Comparison of ENCODE assay signal across 1 cellular context in genomic region chr2:129201636-129202035, GRCh38.
TF ChIP-seq lines count a peak whose summit lies in the region.

No MANE protein-coding gene starts in this region.

TF ChIP-seq in GM23338, 12 proteins besides CTCF, POLR2A, EP300 and RAD21 (continued from another document):
- TF ChIP-seq, protein P1, sequence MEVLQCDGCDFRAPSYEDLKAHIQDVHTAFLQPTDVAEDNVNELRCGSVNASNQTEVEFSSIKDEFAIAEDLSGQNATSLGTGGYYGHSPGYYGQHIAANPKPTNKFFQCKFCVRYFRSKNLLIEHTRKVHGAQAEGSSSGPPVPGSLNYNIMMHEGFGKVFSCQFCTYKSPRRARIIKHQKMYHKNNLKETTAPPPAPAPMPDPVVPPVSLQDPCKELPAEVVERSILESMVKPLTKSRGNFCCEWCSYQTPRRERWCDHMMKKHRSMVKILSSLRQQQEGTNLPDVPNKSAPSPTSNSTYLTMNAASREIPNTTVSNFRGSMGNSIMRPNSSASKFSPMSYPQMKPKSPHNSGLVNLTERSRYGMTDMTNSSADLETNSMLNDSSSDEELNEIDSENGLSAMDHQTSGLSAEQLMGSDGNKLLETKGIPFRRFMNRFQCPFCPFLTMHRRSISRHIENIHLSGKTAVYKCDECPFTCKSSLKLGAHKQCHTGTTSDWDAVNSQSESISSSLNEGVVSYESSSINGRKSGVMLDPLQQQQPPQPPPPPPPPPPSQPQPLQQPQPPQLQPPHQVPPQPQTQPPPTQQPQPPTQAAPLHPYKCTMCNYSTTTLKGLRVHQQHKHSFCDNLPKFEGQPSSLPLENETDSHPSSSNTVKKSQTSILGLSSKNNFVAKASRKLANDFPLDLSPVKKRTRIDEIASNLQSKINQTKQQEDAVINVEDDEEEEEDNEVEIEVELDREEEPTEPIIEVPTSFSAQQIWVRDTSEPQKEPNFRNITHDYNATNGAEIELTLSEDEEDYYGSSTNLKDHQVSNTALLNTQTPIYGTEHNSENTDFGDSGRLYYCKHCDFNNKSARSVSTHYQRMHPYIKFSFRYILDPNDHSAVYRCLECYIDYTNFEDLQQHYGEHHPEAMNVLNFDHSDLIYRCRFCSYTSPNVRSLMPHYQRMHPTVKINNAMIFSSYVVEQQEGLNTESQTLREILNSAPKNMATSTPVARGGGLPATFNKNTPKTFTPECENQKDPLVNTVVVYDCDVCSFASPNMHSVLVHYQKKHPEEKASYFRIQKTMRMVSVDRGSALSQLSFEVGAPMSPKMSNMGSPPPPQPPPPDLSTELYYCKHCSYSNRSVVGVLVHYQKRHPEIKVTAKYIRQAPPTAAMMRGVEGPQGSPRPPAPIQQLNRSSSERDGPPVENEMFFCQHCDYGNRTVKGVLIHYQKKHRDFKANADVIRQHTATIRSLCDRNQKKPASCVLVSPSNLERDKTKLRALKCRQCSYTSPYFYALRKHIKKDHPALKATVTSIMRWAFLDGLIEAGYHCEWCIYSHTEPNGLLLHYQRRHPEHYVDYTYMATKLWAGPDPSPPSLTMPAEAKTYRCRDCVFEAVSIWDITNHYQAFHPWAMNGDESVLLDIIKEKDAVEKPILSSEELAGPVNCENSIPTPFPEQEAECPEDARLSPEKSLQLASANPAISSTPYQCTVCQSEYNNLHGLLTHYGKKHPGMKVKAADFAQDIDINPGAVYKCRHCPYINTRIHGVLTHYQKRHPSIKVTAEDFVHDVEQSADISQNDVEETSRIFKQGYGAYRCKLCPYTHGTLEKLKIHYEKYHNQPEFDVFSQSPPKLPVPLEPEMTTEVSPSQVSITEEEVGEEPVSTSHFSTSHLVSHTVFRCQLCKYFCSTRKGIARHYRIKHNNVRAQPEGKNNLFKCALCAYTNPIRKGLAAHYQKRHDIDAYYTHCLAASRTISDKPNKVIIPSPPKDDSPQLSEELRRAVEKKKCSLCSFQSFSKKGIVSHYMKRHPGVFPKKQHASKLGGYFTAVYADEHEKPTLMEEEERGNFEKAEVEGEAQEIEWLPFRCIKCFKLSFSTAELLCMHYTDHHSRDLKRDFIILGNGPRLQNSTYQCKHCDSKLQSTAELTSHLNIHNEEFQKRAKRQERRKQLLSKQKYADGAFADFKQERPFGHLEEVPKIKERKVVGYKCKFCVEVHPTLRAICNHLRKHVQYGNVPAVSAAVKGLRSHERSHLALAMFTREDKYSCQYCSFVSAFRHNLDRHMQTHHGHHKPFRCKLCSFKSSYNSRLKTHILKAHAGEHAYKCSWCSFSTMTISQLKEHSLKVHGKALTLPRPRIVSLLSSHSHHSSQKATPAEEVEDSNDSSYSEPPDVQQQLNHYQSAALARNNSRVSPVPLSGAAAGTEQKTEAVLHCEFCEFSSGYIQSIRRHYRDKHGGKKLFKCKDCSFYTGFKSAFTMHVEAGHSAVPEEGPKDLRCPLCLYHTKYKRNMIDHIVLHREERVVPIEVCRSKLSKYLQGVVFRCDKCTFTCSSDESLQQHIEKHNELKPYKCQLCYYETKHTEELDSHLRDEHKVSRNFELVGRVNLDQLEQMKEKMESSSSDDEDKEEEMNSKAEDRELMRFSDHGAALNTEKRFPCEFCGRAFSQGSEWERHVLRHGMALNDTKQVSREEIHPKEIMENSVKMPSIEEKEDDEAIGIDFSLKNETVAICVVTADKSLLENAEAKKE (CRISPR knock-in tag; IDR thresholded peaks at IDR 0.05): no peak
- TF ChIP-seq CREB1 (CRISPR knock-in tag; IDR thresholded peaks at IDR 0.05; ENCODE audit: low read depth) (no peak), EZH2 (IDR thresholded peaks at IDR 0.05; ENCODE audit: low read depth, unreplicated experiment) (no peak)
- TF ChIP-seq, protein P2, sequence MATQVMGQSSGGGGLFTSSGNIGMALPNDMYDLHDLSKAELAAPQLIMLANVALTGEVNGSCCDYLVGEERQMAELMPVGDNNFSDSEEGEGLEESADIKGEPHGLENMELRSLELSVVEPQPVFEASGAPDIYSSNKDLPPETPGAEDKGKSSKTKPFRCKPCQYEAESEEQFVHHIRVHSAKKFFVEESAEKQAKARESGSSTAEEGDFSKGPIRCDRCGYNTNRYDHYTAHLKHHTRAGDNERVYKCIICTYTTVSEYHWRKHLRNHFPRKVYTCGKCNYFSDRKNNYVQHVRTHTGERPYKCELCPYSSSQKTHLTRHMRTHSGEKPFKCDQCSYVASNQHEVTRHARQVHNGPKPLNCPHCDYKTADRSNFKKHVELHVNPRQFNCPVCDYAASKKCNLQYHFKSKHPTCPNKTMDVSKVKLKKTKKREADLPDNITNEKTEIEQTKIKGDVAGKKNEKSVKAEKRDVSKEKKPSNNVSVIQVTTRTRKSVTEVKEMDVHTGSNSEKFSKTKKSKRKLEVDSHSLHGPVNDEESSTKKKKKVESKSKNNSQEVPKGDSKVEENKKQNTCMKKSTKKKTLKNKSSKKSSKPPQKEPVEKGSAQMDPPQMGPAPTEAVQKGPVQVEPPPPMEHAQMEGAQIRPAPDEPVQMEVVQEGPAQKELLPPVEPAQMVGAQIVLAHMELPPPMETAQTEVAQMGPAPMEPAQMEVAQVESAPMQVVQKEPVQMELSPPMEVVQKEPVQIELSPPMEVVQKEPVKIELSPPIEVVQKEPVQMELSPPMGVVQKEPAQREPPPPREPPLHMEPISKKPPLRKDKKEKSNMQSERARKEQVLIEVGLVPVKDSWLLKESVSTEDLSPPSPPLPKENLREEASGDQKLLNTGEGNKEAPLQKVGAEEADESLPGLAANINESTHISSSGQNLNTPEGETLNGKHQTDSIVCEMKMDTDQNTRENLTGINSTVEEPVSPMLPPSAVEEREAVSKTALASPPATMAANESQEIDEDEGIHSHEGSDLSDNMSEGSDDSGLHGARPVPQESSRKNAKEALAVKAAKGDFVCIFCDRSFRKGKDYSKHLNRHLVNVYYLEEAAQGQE (IDR thresholded peaks at IDR 0.05; ENCODE audit: unreplicated experiment): no peak
TF ChIP-seq in GM23338: peak in this region for 0.
